20 cellular contexts compared by ENCODE assay signal in genomic region chr11:133041928-133042890, GRCh38.
"Had no signal": no experiment of that assay in that cellular context is flagged by ENCODE, and none has a peak within 500 bp of the region (broad histone marks: within the 10 kb centered on the region; RNA-seq: fewer than 3 reads in every experiment).

No MANE protein-coding gene starts in this region.

- H3K4me1 Mint-ChIP-seq: activated CD8-positive, alpha-beta memory T cell treated with anti-CD3 and anti-CD28 coated beads, Interleukin-2, amount 10 ng/mL, durations not matched to agents 7 days and 5 days; activated naive CD8-positive, alpha-beta T cell treated with anti-CD3 and anti-CD28 coated beads, Interleukin-2, amount 50 U/mL, for 24 hours; memory B cell; natural killer cell had no signal

- H3K4me1 ChIP-seq: gastroesophageal sphincter, right lobe of liver, spleen had no signal

- H3K4me3 Mint-ChIP-seq: activated CD8-positive, alpha-beta memory T cell treated with anti-CD3 and anti-CD28 coated beads, Interleukin-2, amount 10 ng/mL, durations not matched to agents 7 days and 5 days; activated naive CD4-positive, alpha-beta T cell treated with anti-CD3 and anti-CD28 coated beads for 36 hours; activated naive CD8-positive, alpha-beta T cell treated with anti-CD3 and anti-CD28 coated beads, Interleukin-2, amount 50 U/mL, for 24 hours; memory B cell; natural killer cell had no signal

- H3K27me3 ChIP-seq: right lobe of liver had no signal

- H3K27ac Mint-ChIP-seq: activated CD8-positive, alpha-beta memory T cell treated with anti-CD3 and anti-CD28 coated beads, Interleukin-2, amount 10 ng/mL, durations not matched to agents 7 days and 5 days; activated naive CD4-positive, alpha-beta T cell treated with anti-CD3 and anti-CD28 coated beads for 36 hours; activated naive CD8-positive, alpha-beta T cell treated with anti-CD3 and anti-CD28 coated beads, Interleukin-2, amount 50 U/mL, for 24 hours; activated T-helper 2 cell treated with anti-CD3 and anti-CD28 coated beads, Interferon-gamma antibody, Interleukin-2, Interleukin-4, amounts not matched to agents 10 μg/mL and 5 μg/mL and 100 μg/mL, durations not matched to agents 14 hours and 24 hours and 36 hours; memory B cell; natural killer cell; progenitor cell of endocrine pancreas had no signal

- H3K9me3 ChIP-seq: gastroesophageal sphincter, right lobe of liver, spleen, thoracic aorta had no signal

- H3K4me3 ChIP-seq: cardiac muscle cell, gastroesophageal sphincter, right lobe of liver, spleen, thoracic aorta had no signal

- DNase-seq: activated CD4-positive, alpha-beta T cell treated with anti-CD3 and anti-CD28 coated beads, Interleukin-2, amount 50 U/mL, for 48 hours; activated CD4-positive, CD25-positive, alpha-beta regulatory T cell treated with anti-CD3 and anti-CD28 coated beads, Interleukin-2, amount 50 U/mL, for 72 hours; activated CD8-positive, alpha-beta memory T cell treated with anti-CD3 and anti-CD28 coated beads, Interleukin-2, amount 10 ng/mL, durations not matched to agents 7 days and 5 days; activated naive CD4-positive, alpha-beta T cell treated with anti-CD3 and anti-CD28 coated beads for 36 hours; activated naive CD8-positive, alpha-beta T cell treated with anti-CD3 and anti-CD28 coated beads, Interleukin-2, amount 50 U/mL, for 24 hours; activated T-cell treated with anti-CD3 and anti-CD28 coated beads, Interleukin-2, amount 50 U/mL, for 1 hour; aorta; left ventricle myocardium superior; natural killer cell; occipital lobe; right lobe of liver; spleen; stimulated activated CD4-positive, alpha-beta T cell treated with anti-CD3 and anti-CD28 coated beads, Interleukin-1b, Interleukin-23, amount 100 ng/mL, for 48 hours had no signal

- H3K36me3 Mint-ChIP-seq: activated CD8-positive, alpha-beta memory T cell treated with anti-CD3 and anti-CD28 coated beads, Interleukin-2, amount 10 ng/mL, durations not matched to agents 7 days and 5 days; memory B cell; natural killer cell had no signal

- H3K27ac ChIP-seq: cardiac muscle cell, gastroesophageal sphincter, right lobe of liver, spleen, thoracic aorta had no signal

- FAIRE-seq: islet of Langerhans had no signal

- H3K9me3 Mint-ChIP-seq: activated naive CD8-positive, alpha-beta T cell treated with anti-CD3 and anti-CD28 coated beads, Interleukin-2, amount 50 U/mL, for 24 hours; activated T-helper 2 cell treated with anti-CD3 and anti-CD28 coated beads, Interferon-gamma antibody, Interleukin-2, Interleukin-4, amounts not matched to agents 10 μg/mL and 5 μg/mL and 100 μg/mL, durations not matched to agents 14 hours and 24 hours and 36 hours; memory B cell had no signal

- H3K27me3 Mint-ChIP-seq: activated CD8-positive, alpha-beta memory T cell treated with anti-CD3 and anti-CD28 coated beads, Interleukin-2, amount 10 ng/mL, durations not matched to agents 7 days and 5 days; activated naive CD8-positive, alpha-beta T cell treated with anti-CD3 and anti-CD28 coated beads, Interleukin-2, amount 50 U/mL, for 24 hours; memory B cell had no signal

- H3K36me3 ChIP-seq: cardiac muscle cell, gastroesophageal sphincter, right lobe of liver, spleen, thoracic aorta had no signal
